Comparison of ENCODE assay signal across 1 cellular context in the genomic region with DNA sequence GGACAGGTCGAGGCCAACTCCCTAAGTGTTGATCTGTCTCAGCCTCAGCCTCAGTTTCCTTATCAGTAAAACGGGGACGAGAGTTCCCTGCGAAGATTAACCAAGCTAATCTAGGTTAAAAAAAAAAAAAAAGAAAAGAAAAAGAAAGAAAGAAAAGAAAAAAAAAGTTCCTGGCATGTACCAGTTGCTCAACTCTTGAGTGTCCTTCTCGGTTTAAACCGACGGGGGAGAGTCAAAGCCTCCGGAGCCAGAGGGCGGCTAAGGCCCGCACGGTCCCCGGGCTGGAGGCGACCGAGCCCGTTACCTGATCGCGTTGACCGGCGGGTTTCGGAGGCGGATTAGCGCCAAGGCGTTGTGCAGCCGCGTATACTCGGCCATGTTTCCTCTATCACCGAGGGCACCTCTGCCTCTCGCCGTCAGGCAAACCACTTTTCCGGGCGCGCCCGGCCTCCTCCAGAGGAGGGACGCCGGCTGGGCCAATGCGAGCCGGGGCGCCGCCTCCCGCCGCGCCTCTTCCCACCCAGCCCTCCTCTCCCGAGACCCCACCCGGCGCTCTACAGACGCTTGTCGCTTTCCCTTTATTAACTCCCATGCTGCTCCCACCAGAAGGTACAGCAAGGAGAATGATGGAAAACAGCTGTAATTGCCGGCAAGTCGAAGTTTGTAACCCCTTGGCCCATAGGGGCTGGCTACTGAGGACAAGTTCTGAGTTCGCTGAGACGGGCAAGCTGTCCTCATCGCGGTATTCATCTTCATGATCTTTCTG.
TF ChIP-seq lines count a peak whose summit lies in the region.

A gene (minus strand): TSS at position 405 of the 766 bp plus-strand sequence. CDS start 27 bp downstream, at position 378.

TF ChIP-seq in K562, 482 proteins besides CTCF, POLR2A, EP300 and RAD21 (continued from another document):
- TF ChIP-seq HMGN3 (IDR thresholded peaks at IDR 0.05; ENCODE audit: borderline replicate concordance, extremely low read depth, insufficient read length, low read depth, low read length): no peak
- no peak for TF ChIP-seq MEF2A (IDR thresholded peaks at IDR 0.05; ENCODE audit: control insufficient read depth, low read depth, low read length)
- TF ChIP-seq SIRT6 (IDR thresholded peaks at IDR 0.05; ENCODE audit: low read depth, low read length): no peak
- TF ChIP-seq, protein P1, sequence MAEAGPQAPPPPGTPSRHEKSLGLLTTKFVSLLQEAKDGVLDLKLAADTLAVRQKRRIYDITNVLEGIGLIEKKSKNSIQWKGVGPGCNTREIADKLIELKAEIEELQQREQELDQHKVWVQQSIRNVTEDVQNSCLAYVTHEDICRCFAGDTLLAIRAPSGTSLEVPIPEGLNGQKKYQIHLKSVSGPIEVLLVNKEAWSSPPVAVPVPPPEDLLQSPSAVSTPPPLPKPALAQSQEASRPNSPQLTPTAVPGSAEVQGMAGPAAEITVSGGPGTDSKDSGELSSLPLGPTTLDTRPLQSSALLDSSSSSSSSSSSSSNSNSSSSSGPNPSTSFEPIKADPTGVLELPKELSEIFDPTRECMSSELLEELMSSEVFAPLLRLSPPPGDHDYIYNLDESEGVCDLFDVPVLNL (CRISPR knock-in tag; IDR thresholded peaks at IDR 0.05; ENCODE audit: low read depth): no peak
- TF ChIP-seq POLR2H (tag; IDR thresholded peaks at IDR 0.05; ENCODE audit: low read depth): peak; percentile 76
- no peak for TF ChIP-seq NUFIP1 (IDR thresholded peaks at IDR 0.05; ENCODE audit: partially characterized antibody)
- peak; percentile 64; the same call in 1 of the 2 replicates for TF ChIP-seq SMARCA4 (IDR thresholded peaks at IDR 0.05)
TF ChIP-seq in K562: peak in this region for 83.
